Comparison of ENCODE assay signal across 8 cellular contexts in genomic region chr1:1777950-1778826, GRCh38. TPM values are rescaled to one million over a fixed set of nuclear protein-coding genes. Genes with fewer than 3 reads are reported as not detected.
A peak's percentile ranks its signal among the peaks of the same experiment; 100 is the strongest.
DNase-seq lines count a peak whose midpoint lies in the region; ATAC-seq and TF ChIP-seq lines count a peak whose summit lies in the region.

A gene with protein sequence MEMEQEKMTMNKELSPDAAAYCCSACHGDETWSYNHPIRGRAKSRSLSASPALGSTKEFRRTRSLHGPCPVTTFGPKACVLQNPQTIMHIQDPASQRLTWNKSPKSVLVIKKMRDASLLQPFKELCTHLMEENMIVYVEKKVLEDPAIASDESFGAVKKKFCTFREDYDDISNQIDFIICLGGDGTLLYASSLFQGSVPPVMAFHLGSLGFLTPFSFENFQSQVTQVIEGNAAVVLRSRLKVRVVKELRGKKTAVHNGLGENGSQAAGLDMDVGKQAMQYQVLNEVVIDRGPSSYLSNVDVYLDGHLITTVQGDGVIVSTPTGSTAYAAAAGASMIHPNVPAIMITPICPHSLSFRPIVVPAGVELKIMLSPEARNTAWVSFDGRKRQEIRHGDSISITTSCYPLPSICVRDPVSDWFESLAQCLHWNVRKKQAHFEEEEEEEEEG (minus strand): TSS chr1:1778470. CDS start chr1:1765406, 13,064 bp downstream.

- peak; percentile 45 for ATAC-seq in HG02588 (IDR thresholded peaks at IDR 0.05; ENCODE audit: unreplicated experiment)
- peak; percentile 16 for ATAC-seq in left lung

- intact Hi-C loops in colonic mucosa (cut with DNase I) (no loop called here), left lung (cut with DNase I) (no loop called here)

- H3K27ac ChIP-seq in colonic mucosa (peak within 1 kb of the TSS; percentile 94), left lung (peak within 1 kb of the TSS; percentile 84 to 95)

- H3K9ac ChIP-seq in colonic mucosa (ENCODE audit: low read depth in 2 of 2, low read length in 2 of 2): peak within 1 kb of the TSS; percentile 97

- TF ChIP-seq CTCF in colonic mucosa (IDR thresholded peaks at IDR 0.05): no peak
- TF ChIP-seq CTCF in left lung (IDR thresholded peaks at IDR 0.05): no peak

- H3K27me3 ChIP-seq in colonic mucosa (no peaks in the 10 kb centered on the region), left lung (no peaks in the 10 kb centered on the region)

- H3K9me3 ChIP-seq in colonic mucosa (no peaks in the 10 kb centered on the region), left lung (no peaks in the 10 kb centered on the region)

- H3K4me3 ChIP-seq in colonic mucosa (peak within 1 kb of the TSS; percentile 75), left lung (peak within 1 kb of the TSS; percentile 69 to 97)

- H3K36me3 ChIP-seq in colonic mucosa (no peaks in the 10 kb centered on the region), left lung (peaks cover 0 to 8% of the 10 kb centered on the region in 2 donors)

- DNase-seq in NCI-H146 (lab: John Stamatoyannopoulos, UW): peak; percentile 52
- DNase-seq in NCI-H146 treated with DMSO at 0.1 percent for 48 hours (lab: John Stamatoyannopoulos, UW; ENCODE audit: unreplicated experiment): no peak
- DNase-seq in NCI-H1105 treated with DMSO at 0.1 percent for 48 hours (lab: John Stamatoyannopoulos, UW): peak; percentile 42
- peak; percentile 51 to 52 for DNase-seq in activated CD4-positive, alpha-beta T cell treated with anti-CD3 and anti-CD28 coated beads for 24 hours (ENCODE audit: low read depth in 2 of 2)
- peak; percentile 64 for DNase-seq in colonic mucosa
- DNase-seq in left lung: peak; percentile 56 to 92
- peak; percentile 73 to 76 for DNase-seq in stimulated activated CD4-positive, alpha-beta T cell treated with anti-CD3 and anti-CD28 coated beads, Interleukin-2, amount 100 ng/mL, for 24 hours

- H3K4me1 ChIP-seq in colonic mucosa: peaks cover 46% of the 10 kb centered on the region
- peaks cover 43 to 84% of the 10 kb centered on the region in 2 donors for H3K4me1 ChIP-seq in left lung

RNA-seq across cellular contexts. Expression of the gene that starts here (rescaled TPM):
- total RNA-seq in colonic mucosa (100 to 1,000 TPM; 122 to 146 TPM), left lung (100 to 1,000 TPM in 1 of 2 donors, 10 to 100 TPM in 1; 82.3 to 126 TPM)
